Comparison of ENCODE assay signal across 9 cellular contexts in genomic region chr6:142867988-142868818, GRCh38.
DNase-seq lines count a peak whose midpoint lies in the region; ATAC-seq, FAIRE-seq and TF ChIP-seq lines count a peak whose summit lies in the region.
"Had no signal": no experiment of that assay in that cellular context is flagged by ENCODE, and none has a peak within 500 bp of the region (broad histone marks: within the 10 kb centered on the region; RNA-seq: fewer than 3 reads in every experiment).

No MANE protein-coding gene starts in this region.

- H3K36me3 Mint-ChIP-seq in activated naive CD4-positive, alpha-beta T cell treated with anti-CD3 and anti-CD28 coated beads, Interleukin-2, amount 50 U/mL, for 24 hours = peaks cover 17% of the 10 kb centered on the region
- peaks cover 10% of the 10 kb centered on the region for H3K36me3 Mint-ChIP-seq in MCF 10A (ENCODE audit: insufficient read depth, unreplicated experiment)

- TF ChIP-seq CTCF in heart right ventricle (IDR thresholded peaks at IDR 0.05) (no peak), upper lobe of left lung (IDR thresholded peaks at IDR 0.05) (no peak), MCF 10A (IDR thresholded peaks at IDR 0.05; ENCODE audit: unreplicated experiment) (no peak)

- no TSS peak for BruUV-seq in MCF 10A (replicated peaks; lab: Mats Ljungman, UMichigan)

- ATAC-seq in heart right ventricle (peak; percentile 56 to 73 (median 62)), upper lobe of left lung (ENCODE audit: low FRiP score in 2 of 2) (peak; percentile 56 to 69)

- peak in 2 of 4 donors; percentile 67 to 75 for TF ChIP-seq EP300 in upper lobe of left lung (IDR thresholded peaks at IDR 0.05)

- H3K4me1 ChIP-seq in heart right ventricle (peaks cover 6 to 74% (median 54%) of the 10 kb centered on the region in 9 donors), upper lobe of left lung (peaks cover 25 to 35% (median 28%) of the 10 kb centered on the region in 4 donors)

- H3K27me3 ChIP-seq in heart right ventricle (no peaks in the 10 kb centered on the region), upper lobe of left lung (no peaks in the 10 kb centered on the region)

- intact Hi-C loops in heart right ventricle (cut with DNase I) = loop anchor here in 2 of 10 donors (2.0 kb wide), 2 partner anchors 19 to 21 kb away; no protein-coding TSS in a partner anchor
- intact Hi-C loops in MCF 10A (cut with micrococcal nuclease) = no loop called here

- H3K9me3 ChIP-seq in heart right ventricle (no peaks in the 10 kb centered on the region), upper lobe of left lung (no peaks in the 10 kb centered on the region)

- H3K4me3 Mint-ChIP-seq in activated naive CD4-positive, alpha-beta T cell treated with anti-CD3 and anti-CD28 coated beads, Interleukin-2, amount 50 U/mL, for 24 hours = peak overlapping the region; percentile 76
- no peak overlapping the region for H3K4me3 Mint-ChIP-seq in MCF 10A (ENCODE audit: unreplicated experiment)

- H3K27ac ChIP-seq in heart right ventricle (peak overlapping the region in 8 of 10 donors; percentile 19 to 74 (median 42)), upper lobe of left lung (no peak overlapping the region)

- POLR2A ChIA-PET in MCF 10A (lab: Yijun Ruan, JAX) = no interaction called here

- H3K27ac Mint-ChIP-seq in activated naive CD4-positive, alpha-beta T cell treated with anti-CD3 and anti-CD28 coated beads, Interleukin-2, amount 50 U/mL, for 24 hours = peak overlapping the region; percentile 69
- no peak overlapping the region for H3K27ac Mint-ChIP-seq in MCF 10A (ENCODE audit: low read depth, unreplicated experiment)

- FAIRE-seq in GM19239 (lab: Jason Lieb, UNC) = no peak

- H3K4me3 ChIP-seq in heart right ventricle (peak overlapping the region in 6 of 10 donors; percentile 2 to 35 (median 17)), upper lobe of left lung (no peak overlapping the region)

- H3K27me3 Mint-ChIP-seq in activated naive CD4-positive, alpha-beta T cell treated with anti-CD3 and anti-CD28 coated beads, Interleukin-2, amount 50 U/mL, for 24 hours = no peaks in the 10 kb centered on the region
- no peaks in the 10 kb centered on the region for H3K27me3 Mint-ChIP-seq in MCF 10A (ENCODE audit: insufficient read depth, unreplicated experiment)

- WGBS in heart right ventricle, 2 donors = 9 to 15% methylated on average over 5 of the region's 5 CpGs
- WGBS in upper lobe of left lung, 2 donors = 8 to 10% methylated on average over 5 of the region's 5 CpGs

- H3K36me3 ChIP-seq in heart right ventricle (no peaks in the 10 kb centered on the region), upper lobe of left lung (no peaks in the 10 kb centered on the region)

- TF ChIP-seq POLR2A in upper lobe of left lung (IDR thresholded peaks at IDR 0.05) = no peak

- DNase-seq in activated naive CD4-positive, alpha-beta T cell (lab: John Stamatoyannopoulos, UW) = no peak
- DNase-seq in SKM-1 treated with dmso at 0.1 percent for 144 hours (lab: John Stamatoyannopoulos, UW; ENCODE audit: unreplicated experiment) = peak; percentile 79
- no peak for DNase-seq in heart right ventricle
- no peak for DNase-seq in upper lobe of left lung
- no peak for DNase-seq in GM19239 (ENCODE audit: insufficient read length, low spot score)
- no peak for DNase-seq in MCF 10A (ENCODE audit: unreplicated experiment)
- DNase-seq in cerebellar nuclear complex (lab: John Stamatoyannopoulos, UW) = no peak
- DNase-seq: DMS53 had no signal

- H3K9me3 Mint-ChIP-seq in activated naive CD4-positive, alpha-beta T cell treated with anti-CD3 and anti-CD28 coated beads, Interleukin-2, amount 50 U/mL, for 24 hours = no peaks in the 10 kb centered on the region
- H3K9me3 Mint-ChIP-seq in MCF 10A (ENCODE audit: unreplicated experiment) = no peaks in the 10 kb centered on the region

- CTCF ChIA-PET in MCF 10A (lab: Yijun Ruan, JAX) = no interaction called here

- H3K4me1 Mint-ChIP-seq in activated naive CD4-positive, alpha-beta T cell treated with anti-CD3 and anti-CD28 coated beads, Interleukin-2, amount 50 U/mL, for 24 hours = peaks cover 98% of the 10 kb centered on the region
- peaks cover 32% of the 10 kb centered on the region for H3K4me1 Mint-ChIP-seq in MCF 10A (ENCODE audit: insufficient read depth, unreplicated experiment)

Comparison
In these comparisons a context has a peak if more than half of its experiments do, and no peak if none do; other contexts are left out.
1. H3K27ac ChIP-seq: peak in heart right ventricle (8 of 10); none in upper lobe of left lung (0 of 4).
2. H3K4me3 ChIP-seq: peak in heart right ventricle (6 of 10); none in upper lobe of left lung (0 of 4).